Comparison of ENCODE assay signal across 1 cellular context in the genomic region with DNA sequence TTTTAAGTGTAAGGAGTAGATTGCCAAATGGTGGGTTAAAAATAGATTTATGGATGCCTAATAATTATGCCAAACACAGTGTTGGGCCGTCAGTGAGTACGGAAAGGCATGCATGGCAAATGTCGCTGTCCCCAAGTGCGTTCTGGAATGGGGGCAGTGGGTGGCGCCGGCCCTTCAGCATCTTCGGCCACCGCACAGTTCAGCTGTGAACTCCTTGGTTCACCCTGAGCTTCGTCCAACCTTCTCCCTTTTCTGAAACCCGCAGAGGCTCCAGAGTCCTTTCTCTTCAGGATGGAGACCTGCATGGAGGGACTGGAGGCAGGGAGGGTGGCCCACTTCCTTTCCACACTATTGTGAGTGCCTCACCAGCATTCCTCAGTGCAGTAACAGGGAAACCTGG.
A peak's percentile ranks its signal among the peaks of the same experiment; 100 is the strongest.
TF ChIP-seq lines count a peak whose summit lies in the region.

No MANE protein-coding gene starts in this region.

TF ChIP-seq in K562, 482 proteins besides CTCF, POLR2A, EP300 and RAD21 (continued from another document and continues in another):
- TF ChIP-seq, protein P1, sequence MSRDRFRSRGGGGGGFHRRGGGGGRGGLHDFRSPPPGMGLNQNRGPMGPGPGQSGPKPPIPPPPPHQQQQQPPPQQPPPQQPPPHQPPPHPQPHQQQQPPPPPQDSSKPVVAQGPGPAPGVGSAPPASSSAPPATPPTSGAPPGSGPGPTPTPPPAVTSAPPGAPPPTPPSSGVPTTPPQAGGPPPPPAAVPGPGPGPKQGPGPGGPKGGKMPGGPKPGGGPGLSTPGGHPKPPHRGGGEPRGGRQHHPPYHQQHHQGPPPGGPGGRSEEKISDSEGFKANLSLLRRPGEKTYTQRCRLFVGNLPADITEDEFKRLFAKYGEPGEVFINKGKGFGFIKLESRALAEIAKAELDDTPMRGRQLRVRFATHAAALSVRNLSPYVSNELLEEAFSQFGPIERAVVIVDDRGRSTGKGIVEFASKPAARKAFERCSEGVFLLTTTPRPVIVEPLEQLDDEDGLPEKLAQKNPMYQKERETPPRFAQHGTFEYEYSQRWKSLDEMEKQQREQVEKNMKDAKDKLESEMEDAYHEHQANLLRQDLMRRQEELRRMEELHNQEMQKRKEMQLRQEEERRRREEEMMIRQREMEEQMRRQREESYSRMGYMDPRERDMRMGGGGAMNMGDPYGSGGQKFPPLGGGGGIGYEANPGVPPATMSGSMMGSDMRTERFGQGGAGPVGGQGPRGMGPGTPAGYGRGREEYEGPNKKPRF (IDR thresholded peaks at IDR 0.05; ENCODE audit: low read depth, low read length) = no peak
- TF ChIP-seq ZNF232 (CRISPR knock-in tag; IDR thresholded peaks at IDR 0.05) (no peak), NFYB (IDR thresholded peaks at IDR 0.05; ENCODE audit: extremely low read depth, insufficient read length) (no peak), CHD4 (IDR thresholded peaks at IDR 0.05; ENCODE audit: insufficient read depth, insufficient replicate concordance, low read depth, low read length, poor library complexity, severe bottlenecking) (no peak), MECOM (CRISPR knock-in tag; IDR thresholded peaks at IDR 0.05) (0 out of 2 replicates have a peak, but pooled peaks have one; percentile 21), U2AF1 (optimal IDR thresholded peaks at IDR 0.05; ENCODE audit: low read depth, low read length) (no peak), SPI1 (IDR thresholded peaks at IDR 0.05; ENCODE audit: borderline replicate concordance, low read depth, low read length) (no peak), MCM5 (IDR thresholded peaks at IDR 0.05; ENCODE audit: low read depth) (no peak), MEF2D (tag; conservative IDR thresholded peaks at IDR 0.05; ENCODE audit: low read depth) (0 out of 2 replicates have a peak, but pooled peaks have one; percentile 17), TRIM28 (IDR thresholded peaks at IDR 0.05) (no peak), DIDO1 (tag; IDR thresholded peaks at IDR 0.05; ENCODE audit: low read depth) (no peak), MEF2A (IDR thresholded peaks at IDR 0.05; ENCODE audit: control insufficient read depth, low read depth, low read length) (no peak), SOX6 (IDR thresholded peaks at IDR 0.05) (peak; percentile 60), MYNN (IDR thresholded peaks at IDR 0.05) (0 out of 2 replicates have a peak, but pooled peaks have one; percentile 23), MYNN (CRISPR knock-in tag; IDR thresholded peaks at IDR 0.05) (no peak), TEAD4 (IDR thresholded peaks at IDR 0.05; ENCODE audit: low read length) (peak; percentile 18; the same call in 1 of the 2 replicates), TEAD4 (CRISPR knock-in tag; IDR thresholded peaks at IDR 0.05; ENCODE audit: borderline replicate concordance) (no peak), ZNF644 (tag; IDR thresholded peaks at IDR 0.05; ENCODE audit: low read depth) (0 out of 2 replicates have a peak, but pooled peaks have one; percentile 46), KLF16 (IDR thresholded peaks at IDR 0.05) (no peak), KLF10 (CRISPR knock-in tag; IDR thresholded peaks at IDR 0.05) (no peak), ZNF384 (IDR thresholded peaks at IDR 0.05; ENCODE audit: low read depth, low read length) (0 out of 2 replicates have a peak, but pooled peaks have one; percentile 8), GABPB2 (CRISPR knock-in tag; conservative IDR thresholded peaks at IDR 0.05) (no peak), SMC3 (conservative IDR thresholded peaks at IDR 0.05; ENCODE audit: insufficient read depth, low read depth, low read length) (peak; percentile 48; the same call in 1 of the 2 replicates), BDP1 (IDR thresholded peaks at IDR 0.05; ENCODE audit: insufficient read depth, insufficient read length) (no peak), PHB2 (IDR thresholded peaks at IDR 0.05; ENCODE audit: low read depth) (no peak), ZNF408 (CRISPR knock-in tag; IDR thresholded peaks at IDR 0.05; ENCODE audit: low read depth) (no peak)
- TF ChIP-seq, protein P2, sequence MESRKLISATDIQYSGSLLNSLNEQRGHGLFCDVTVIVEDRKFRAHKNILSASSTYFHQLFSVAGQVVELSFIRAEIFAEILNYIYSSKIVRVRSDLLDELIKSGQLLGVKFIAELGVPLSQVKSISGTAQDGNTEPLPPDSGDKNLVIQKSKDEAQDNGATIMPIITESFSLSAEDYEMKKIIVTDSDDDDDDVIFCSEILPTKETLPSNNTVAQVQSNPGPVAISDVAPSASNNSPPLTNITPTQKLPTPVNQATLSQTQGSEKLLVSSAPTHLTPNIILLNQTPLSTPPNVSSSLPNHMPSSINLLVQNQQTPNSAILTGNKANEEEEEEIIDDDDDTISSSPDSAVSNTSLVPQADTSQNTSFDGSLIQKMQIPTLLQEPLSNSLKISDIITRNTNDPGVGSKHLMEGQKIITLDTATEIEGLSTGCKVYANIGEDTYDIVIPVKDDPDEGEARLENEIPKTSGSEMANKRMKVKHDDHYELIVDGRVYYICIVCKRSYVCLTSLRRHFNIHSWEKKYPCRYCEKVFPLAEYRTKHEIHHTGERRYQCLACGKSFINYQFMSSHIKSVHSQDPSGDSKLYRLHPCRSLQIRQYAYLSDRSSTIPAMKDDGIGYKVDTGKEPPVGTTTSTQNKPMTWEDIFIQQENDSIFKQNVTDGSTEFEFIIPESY (CRISPR knock-in tag; IDR thresholded peaks at IDR 0.05) = no peak
- TF ChIP-seq, protein P3, sequence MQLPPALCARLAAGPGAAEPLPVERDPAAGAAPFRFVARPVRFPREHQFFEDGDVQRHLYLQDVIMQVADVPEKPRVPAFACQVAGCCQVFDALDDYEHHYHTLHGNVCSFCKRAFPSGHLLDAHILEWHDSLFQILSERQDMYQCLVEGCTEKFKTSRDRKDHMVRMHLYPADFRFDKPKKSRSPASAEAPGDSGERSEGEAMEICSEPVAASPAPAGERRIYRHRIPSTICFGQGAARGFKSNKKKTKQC (CRISPR knock-in tag; IDR thresholded peaks at IDR 0.05) = no peak
- TF ChIP-seq, protein P4, sequence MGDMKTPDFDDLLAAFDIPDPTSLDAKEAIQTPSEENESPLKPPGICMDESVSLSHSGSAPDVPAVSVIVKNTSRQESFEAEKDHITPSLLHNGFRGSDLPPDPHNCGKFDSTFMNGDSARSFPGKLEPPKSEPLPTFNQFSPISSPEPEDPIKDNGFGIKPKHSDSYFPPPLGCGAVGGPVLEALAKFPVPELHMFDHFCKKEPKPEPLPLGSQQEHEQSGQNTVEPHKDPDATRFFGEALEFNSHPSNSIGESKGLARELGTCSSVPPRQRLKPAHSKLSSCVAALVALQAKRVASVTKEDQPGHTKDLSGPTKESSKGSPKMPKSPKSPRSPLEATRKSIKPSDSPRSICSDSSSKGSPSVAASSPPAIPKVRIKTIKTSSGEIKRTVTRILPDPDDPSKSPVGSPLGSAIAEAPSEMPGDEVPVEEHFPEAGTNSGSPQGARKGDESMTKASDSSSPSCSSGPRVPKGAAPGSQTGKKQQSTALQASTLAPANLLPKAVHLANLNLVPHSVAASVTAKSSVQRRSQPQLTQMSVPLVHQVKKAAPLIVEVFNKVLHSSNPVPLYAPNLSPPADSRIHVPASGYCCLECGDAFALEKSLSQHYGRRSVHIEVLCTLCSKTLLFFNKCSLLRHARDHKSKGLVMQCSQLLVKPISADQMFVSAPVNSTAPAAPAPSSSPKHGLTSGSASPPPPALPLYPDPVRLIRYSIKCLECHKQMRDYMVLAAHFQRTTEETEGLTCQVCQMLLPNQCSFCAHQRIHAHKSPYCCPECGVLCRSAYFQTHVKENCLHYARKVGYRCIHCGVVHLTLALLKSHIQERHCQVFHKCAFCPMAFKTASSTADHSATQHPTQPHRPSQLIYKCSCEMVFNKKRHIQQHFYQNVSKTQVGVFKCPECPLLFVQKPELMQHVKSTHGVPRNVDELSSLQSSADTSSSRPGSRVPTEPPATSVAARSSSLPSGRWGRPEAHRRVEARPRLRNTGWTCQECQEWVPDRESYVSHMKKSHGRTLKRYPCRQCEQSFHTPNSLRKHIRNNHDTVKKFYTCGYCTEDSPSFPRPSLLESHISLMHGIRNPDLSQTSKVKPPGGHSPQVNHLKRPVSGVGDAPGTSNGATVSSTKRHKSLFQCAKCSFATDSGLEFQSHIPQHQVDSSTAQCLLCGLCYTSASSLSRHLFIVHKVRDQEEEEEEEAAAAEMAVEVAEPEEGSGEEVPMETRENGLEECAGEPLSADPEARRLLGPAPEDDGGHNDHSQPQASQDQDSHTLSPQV (IDR thresholded peaks at IDR 0.05) = peak; percentile 74
- TF ChIP-seq, protein P5, sequence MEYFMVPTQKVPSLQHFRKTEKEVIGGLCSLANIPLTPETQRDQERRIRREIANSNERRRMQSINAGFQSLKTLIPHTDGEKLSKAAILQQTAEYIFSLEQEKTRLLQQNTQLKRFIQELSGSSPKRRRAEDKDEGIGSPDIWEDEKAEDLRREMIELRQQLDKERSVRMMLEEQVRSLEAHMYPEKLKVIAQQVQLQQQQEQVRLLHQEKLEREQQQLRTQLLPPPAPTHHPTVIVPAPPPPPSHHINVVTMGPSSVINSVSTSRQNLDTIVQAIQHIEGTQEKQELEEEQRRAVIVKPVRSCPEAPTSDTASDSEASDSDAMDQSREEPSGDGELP (CRISPR knock-in tag; IDR thresholded peaks at IDR 0.05; ENCODE audit: borderline replicate concordance) = peak; percentile 43; the same call in 1 of the 2 replicates
- TF ChIP-seq, protein P6, sequence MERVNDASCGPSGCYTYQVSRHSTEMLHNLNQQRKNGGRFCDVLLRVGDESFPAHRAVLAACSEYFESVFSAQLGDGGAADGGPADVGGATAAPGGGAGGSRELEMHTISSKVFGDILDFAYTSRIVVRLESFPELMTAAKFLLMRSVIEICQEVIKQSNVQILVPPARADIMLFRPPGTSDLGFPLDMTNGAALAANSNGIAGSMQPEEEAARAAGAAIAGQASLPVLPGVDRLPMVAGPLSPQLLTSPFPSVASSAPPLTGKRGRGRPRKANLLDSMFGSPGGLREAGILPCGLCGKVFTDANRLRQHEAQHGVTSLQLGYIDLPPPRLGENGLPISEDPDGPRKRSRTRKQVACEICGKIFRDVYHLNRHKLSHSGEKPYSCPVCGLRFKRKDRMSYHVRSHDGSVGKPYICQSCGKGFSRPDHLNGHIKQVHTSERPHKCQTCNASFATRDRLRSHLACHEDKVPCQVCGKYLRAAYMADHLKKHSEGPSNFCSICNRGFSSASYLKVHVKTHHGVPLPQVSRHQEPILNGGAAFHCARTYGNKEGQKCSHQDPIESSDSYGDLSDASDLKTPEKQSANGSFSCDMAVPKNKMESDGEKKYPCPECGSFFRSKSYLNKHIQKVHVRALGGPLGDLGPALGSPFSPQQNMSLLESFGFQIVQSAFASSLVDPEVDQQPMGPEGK (CRISPR knock-in tag; IDR thresholded peaks at IDR 0.05; ENCODE audit: borderline replicate concordance) = no peak
- TF ChIP-seq, protein P7, sequence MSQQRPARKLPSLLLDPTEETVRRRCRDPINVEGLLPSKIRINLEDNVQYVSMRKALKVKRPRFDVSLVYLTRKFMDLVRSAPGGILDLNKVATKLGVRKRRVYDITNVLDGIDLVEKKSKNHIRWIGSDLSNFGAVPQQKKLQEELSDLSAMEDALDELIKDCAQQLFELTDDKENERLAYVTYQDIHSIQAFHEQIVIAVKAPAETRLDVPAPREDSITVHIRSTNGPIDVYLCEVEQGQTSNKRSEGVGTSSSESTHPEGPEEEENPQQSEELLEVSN (IDR thresholded peaks at IDR 0.05; ENCODE audit: borderline replicate concordance in 1 of 2, extremely low read depth in 1 of 2, insufficient read depth in 1 of 2, insufficient read length in 1 of 2, low read depth in 1 of 2, low read length in 1 of 2, poor library complexity in 1 of 2, severe bottlenecking in 1 of 2) = no peak
- TF ChIP-seq, protein P8, sequence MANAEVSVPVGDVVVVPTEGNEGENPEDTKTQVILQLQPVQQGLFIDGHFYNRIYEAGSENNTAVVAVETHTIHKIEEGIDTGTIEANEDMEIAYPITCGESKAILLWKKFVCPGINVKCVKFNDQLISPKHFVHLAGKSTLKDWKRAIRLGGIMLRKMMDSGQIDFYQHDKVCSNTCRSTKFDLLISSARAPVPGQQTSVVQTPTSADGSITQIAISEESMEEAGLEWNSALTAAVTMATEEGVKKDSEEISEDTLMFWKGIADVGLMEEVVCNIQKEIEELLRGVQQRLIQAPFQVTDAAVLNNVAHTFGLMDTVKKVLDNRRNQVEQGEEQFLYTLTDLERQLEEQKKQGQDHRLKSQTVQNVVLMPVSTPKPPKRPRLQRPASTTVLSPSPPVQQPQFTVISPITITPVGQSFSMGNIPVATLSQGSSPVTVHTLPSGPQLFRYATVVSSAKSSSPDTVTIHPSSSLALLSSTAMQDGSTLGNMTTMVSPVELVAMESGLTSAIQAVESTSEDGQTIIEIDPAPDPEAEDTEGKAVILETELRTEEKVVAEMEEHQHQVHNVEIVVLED (CRISPR knock-in tag; IDR thresholded peaks at IDR 0.05) = no peak
- TF ChIP-seq, protein P9, sequence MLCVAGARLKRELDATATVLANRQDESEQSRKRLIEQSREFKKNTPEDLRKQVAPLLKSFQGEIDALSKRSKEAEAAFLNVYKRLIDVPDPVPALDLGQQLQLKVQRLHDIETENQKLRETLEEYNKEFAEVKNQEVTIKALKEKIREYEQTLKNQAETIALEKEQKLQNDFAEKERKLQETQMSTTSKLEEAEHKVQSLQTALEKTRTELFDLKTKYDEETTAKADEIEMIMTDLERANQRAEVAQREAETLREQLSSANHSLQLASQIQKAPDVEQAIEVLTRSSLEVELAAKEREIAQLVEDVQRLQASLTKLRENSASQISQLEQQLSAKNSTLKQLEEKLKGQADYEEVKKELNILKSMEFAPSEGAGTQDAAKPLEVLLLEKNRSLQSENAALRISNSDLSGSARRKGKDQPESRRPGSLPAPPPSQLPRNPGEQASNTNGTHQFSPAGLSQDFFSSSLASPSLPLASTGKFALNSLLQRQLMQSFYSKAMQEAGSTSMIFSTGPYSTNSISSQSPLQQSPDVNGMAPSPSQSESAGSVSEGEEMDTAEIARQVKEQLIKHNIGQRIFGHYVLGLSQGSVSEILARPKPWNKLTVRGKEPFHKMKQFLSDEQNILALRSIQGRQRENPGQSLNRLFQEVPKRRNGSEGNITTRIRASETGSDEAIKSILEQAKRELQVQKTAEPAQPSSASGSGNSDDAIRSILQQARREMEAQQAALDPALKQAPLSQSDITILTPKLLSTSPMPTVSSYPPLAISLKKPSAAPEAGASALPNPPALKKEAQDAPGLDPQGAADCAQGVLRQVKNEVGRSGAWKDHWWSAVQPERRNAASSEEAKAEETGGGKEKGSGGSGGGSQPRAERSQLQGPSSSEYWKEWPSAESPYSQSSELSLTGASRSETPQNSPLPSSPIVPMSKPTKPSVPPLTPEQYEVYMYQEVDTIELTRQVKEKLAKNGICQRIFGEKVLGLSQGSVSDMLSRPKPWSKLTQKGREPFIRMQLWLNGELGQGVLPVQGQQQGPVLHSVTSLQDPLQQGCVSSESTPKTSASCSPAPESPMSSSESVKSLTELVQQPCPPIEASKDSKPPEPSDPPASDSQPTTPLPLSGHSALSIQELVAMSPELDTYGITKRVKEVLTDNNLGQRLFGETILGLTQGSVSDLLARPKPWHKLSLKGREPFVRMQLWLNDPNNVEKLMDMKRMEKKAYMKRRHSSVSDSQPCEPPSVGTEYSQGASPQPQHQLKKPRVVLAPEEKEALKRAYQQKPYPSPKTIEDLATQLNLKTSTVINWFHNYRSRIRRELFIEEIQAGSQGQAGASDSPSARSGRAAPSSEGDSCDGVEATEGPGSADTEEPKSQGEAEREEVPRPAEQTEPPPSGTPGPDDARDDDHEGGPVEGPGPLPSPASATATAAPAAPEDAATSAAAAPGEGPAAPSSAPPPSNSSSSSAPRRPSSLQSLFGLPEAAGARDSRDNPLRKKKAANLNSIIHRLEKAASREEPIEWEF (CRISPR knock-in tag; IDR thresholded peaks at IDR 0.05) = no peak
